Comparison of ENCODE assay signal across 13 cellular contexts in genomic region chr5:159105318-159106053, GRCh38. TPM values are rescaled to one million over a fixed set of nuclear protein-coding genes. Genes with fewer than 3 reads are reported as not detected.
DNase-seq lines count a peak whose midpoint lies in the region; ATAC-seq and TF ChIP-seq lines count a peak whose summit lies in the region.
"Had no signal": no experiment of that assay in that cellular context is flagged by ENCODE, and none has a peak within 500 bp of the region (broad histone marks: within the 10 kb centered on the region; RNA-seq: fewer than 3 reads in every experiment).

No MANE protein-coding gene starts in this region.

- H3K27ac Mint-ChIP-seq in T-helper 1 cell treated with Interleukin-12 subunit alpha and Interleukin-12 subunit beta and Interleukin-4 antibody, amounts not matched to agents 30 μg/mL and 1 μg/mL, for 36 hours, result no peak overlapping the region

- TF ChIP-seq CTCF in OCI-LY3 (IDR thresholded peaks at IDR 0.05; ENCODE audit: low read depth, low read length), result no peak
- no peak for TF ChIP-seq CTCF in spleen (IDR thresholded peaks at IDR 0.05 in 8 of 11, conservative IDR thresholded peaks at IDR 0.05 in 3 of 11)
- TF ChIP-seq CTCF in MM.1S (IDR thresholded peaks at IDR 0.05; ENCODE audit: low read length), result no peak

- no peak for DNase-seq in T-helper 1 cell
- DNase-seq in iPS DF 6.9 (ENCODE audit: low read depth, low spot score), result no peak
- peak; percentile 78 for DNase-seq in spleen
- no peak for DNase-seq in MM.1S
- DNase-seq: activated gamma-delta T cell treated with Interleukin-2 at 50 U/mL for 16 hours, dermis blood vessel endothelial cell, heart right ventricle, NCI-H2081 treated with DMSO at 0.1 percent for 48 hours had no signal

- peaks cover 15% of the 10 kb centered on the region for H3K4me1 Mint-ChIP-seq in T-helper 1 cell treated with Interleukin-12 subunit alpha and Interleukin-12 subunit beta and Interleukin-4 antibody, amounts not matched to agents 30 μg/mL and 1 μg/mL, for 36 hours (ENCODE audit: low read depth)

- H3K79me2 ChIP-seq in OCI-LY3 (ENCODE audit: low read length), result peaks cover 38% of the 10 kb centered on the region
- H3K79me2 ChIP-seq in MM.1S (ENCODE audit: low read length), result no peaks in the 10 kb centered on the region

- intact Hi-C loops in spleen (cut with DNase I; ENCODE audit: low total_unique reads), result loop anchor here (5.0 kb wide), 3 partner anchors 408 to 1028 kb away; no protein-coding TSS in a partner anchor

- H3K4me3 Mint-ChIP-seq in T-helper 1 cell treated with Interleukin-12 subunit alpha and Interleukin-12 subunit beta and Interleukin-4 antibody, amounts not matched to agents 30 μg/mL and 1 μg/mL, for 36 hours, result peak overlapping the region; percentile 20

- H3K4me1 ChIP-seq in OCI-LY3 (ENCODE audit: low read length) (peaks cover 52% of the 10 kb centered on the region), iPS DF 6.9 (ENCODE audit: control insufficient read depth, insufficient read depth, low read length) (peaks cover 4% of the 10 kb centered on the region), spleen (peaks cover 0 to 64% (median 34%) of the 10 kb centered on the region in 6 donors), MM.1S (ENCODE audit: low read length) (peaks cover 5% of the 10 kb centered on the region; the same call in 1 of the 2 replicates)

- H3K9ac ChIP-seq in OCI-LY3 (ENCODE audit: low read length) (peak overlapping the region; percentile 83), MM.1S (ENCODE audit: low read length) (no peak overlapping the region)

- H3K36me3 ChIP-seq in OCI-LY3 (replicated peaks; ENCODE audit: low read depth, low read length) (no peaks in the 10 kb centered on the region), iPS DF 6.9 (ENCODE audit: control insufficient read depth, insufficient read depth, low read length) (no peaks in the 10 kb centered on the region), spleen (no peaks in the 10 kb centered on the region), MM.1S (replicated peaks; ENCODE audit: insufficient read depth, low read length) (no peaks in the 10 kb centered on the region)
- H3K36me3 ChIP-seq: heart right ventricle, Peyer's patch had no signal

- WGBS in iPS DF 6.9 (ENCODE audit: insufficient coverage, insufficient read length), result no CpG with 5 or more reads among the region's 30 CpGs
- WGBS in spleen, 5 donors, result 20 to 39% (median 21%) methylated on average over 23 to 30 of the region's 30 CpGs

- H3F3A ChIP-seq in MM.1S (ENCODE audit: insufficient read depth, low read length), result no peaks in the 10 kb centered on the region

- H3K27me3 Mint-ChIP-seq in T-helper 1 cell treated with Interleukin-12 subunit alpha and Interleukin-12 subunit beta and Interleukin-4 antibody, amounts not matched to agents 30 μg/mL and 1 μg/mL, for 36 hours (ENCODE audit: low read depth), result peaks cover 85% of the 10 kb centered on the region

- no peaks in the 10 kb centered on the region for H4K20me1 ChIP-seq in OCI-LY3 (ENCODE audit: insufficient read depth, low read length)
- H4K20me1 ChIP-seq in MM.1S (ENCODE audit: insufficient read depth, low read length), result no peaks in the 10 kb centered on the region

- H3K4me2 ChIP-seq in OCI-LY3 (ENCODE audit: low read length) (peak overlapping the region; percentile 81), MM.1S (ENCODE audit: low read depth, low read length) (no peak overlapping the region)

- H3K9me2 ChIP-seq in MM.1S (replicated peaks; ENCODE audit: insufficient read depth, low read length), result no peaks in the 10 kb centered on the region

- no peaks in the 10 kb centered on the region for H3K27me3 ChIP-seq in OCI-LY3 (ENCODE audit: low read depth, low read length)
- peaks cover 58% of the 10 kb centered on the region for H3K27me3 ChIP-seq in iPS DF 6.9 (ENCODE audit: control insufficient read depth, insufficient read depth, low read length)
- H3K27me3 ChIP-seq in spleen (replicated peaks in 1 of 7), result peaks cover 0 to 92% (median 31%) of the 10 kb centered on the region in 7 donors
- peaks cover 37% of the 10 kb centered on the region for H3K27me3 ChIP-seq in MM.1S (replicated peaks; ENCODE audit: insufficient read depth, low read length)

- no peak for TF ChIP-seq POLR2A in spleen (IDR thresholded peaks at IDR 0.05)

- H2AFZ ChIP-seq in OCI-LY3 (ENCODE audit: low read depth, low read length), result peak overlapping the region; percentile 67; the same call in 1 of the 2 replicates
- no peak overlapping the region for H2AFZ ChIP-seq in MM.1S (ENCODE audit: low read length)

- ATAC-seq in SK-N-SH treated with all-trans-retinoic acid at 6 μM for 48 hours (no peak), HG02610 (IDR thresholded peaks at IDR 0.05; ENCODE audit: unreplicated experiment) (no peak)

- H3K9me3 ChIP-seq in OCI-LY3 (ENCODE audit: insufficient read depth, low read length), result no peaks in the 10 kb centered on the region
- H3K9me3 ChIP-seq in iPS DF 6.9 (ENCODE audit: control insufficient read depth, insufficient read depth, low read length), result no peaks in the 10 kb centered on the region
- no peaks in the 10 kb centered on the region for H3K9me3 ChIP-seq in spleen
- H3K9me3 ChIP-seq in MM.1S (replicated peaks; ENCODE audit: insufficient read depth, low read length), result no peaks in the 10 kb centered on the region
- H3K9me3 ChIP-seq: heart right ventricle, Peyer's patch had no signal

- peak overlapping the region; percentile 83 for H3K4me3 ChIP-seq in OCI-LY3 (ENCODE audit: low read length)
- H3K4me3 ChIP-seq in iPS DF 6.9 (ENCODE audit: low read length), result peak overlapping the region; percentile 12; the same call in 1 of the 2 replicates
- H3K4me3 ChIP-seq in spleen, result peak overlapping the region in 7 of 8 donors; percentile 18 to 70 (median 35)
- H3K4me3 ChIP-seq in MM.1S (ENCODE audit: low read length), result no peak overlapping the region

- no peaks in the 10 kb centered on the region for H3K36me3 Mint-ChIP-seq in T-helper 1 cell treated with Interleukin-12 subunit alpha and Interleukin-12 subunit beta and Interleukin-4 antibody, amounts not matched to agents 30 μg/mL and 1 μg/mL, for 36 hours (ENCODE audit: low read depth)

- H3K27ac ChIP-seq in OCI-LY3 (ENCODE audit: low read length) (peak overlapping the region; percentile 71), iPS DF 6.9 (ENCODE audit: low read length) (no peak overlapping the region), spleen (peak overlapping the region in 5 of 8 donors; percentile 17 to 91 (median 51)), MM.1S (ENCODE audit: low read length) (no peak overlapping the region)

- H3K9me3 Mint-ChIP-seq in T-helper 1 cell treated with Interleukin-12 subunit alpha and Interleukin-12 subunit beta and Interleukin-4 antibody, amounts not matched to agents 30 μg/mL and 1 μg/mL, for 36 hours, result no peaks in the 10 kb centered on the region

TF ChIP-seq in SK-N-SH treated with all-trans-retinoic acid at 6 μM for 48 hours, 23 proteins besides CTCF, POLR2A, EP300 and RAD21:
- no peak for TF ChIP-seq CSRNP3 (CRISPR knock-in tag; IDR thresholded peaks at IDR 0.05)
- no peak for TF ChIP-seq ZFP30 (CRISPR knock-in tag; IDR thresholded peaks at IDR 0.05)
- no peak for TF ChIP-seq ARNTL (CRISPR knock-in tag; IDR thresholded peaks at IDR 0.05; ENCODE audit: borderline replicate concordance, low read depth)
- no peak for TF ChIP-seq ISL1 (CRISPR knock-in tag; IDR thresholded peaks at IDR 0.05)
TF ChIP-seq in SK-N-SH treated with all-trans-retinoic acid at 6 μM for 48 hours: peak in this region for 0.

RNA-seq across cellular contexts. Expression of gene EBF1, which starts 5.8 kb away (rescaled TPM):
- 10 to 100 TPM; 19.6 to 56.2 (median 34.8) TPM for total RNA-seq in spleen
- polyA plus RNA-seq in spleen, result 1 to 10 TPM; 6.8 to 8.8 (median 7.9) TPM

Comparison
In these comparisons a context has a peak if more than half of its experiments do, and no peak if none do; other contexts are left out.
1. H3K27ac ChIP-seq: peak in OCI-LY3 (single experiment) and spleen (5 of 8); none in iPS DF 6.9 (single experiment) and MM.1S (single experiment).